In the genomic region with DNA sequence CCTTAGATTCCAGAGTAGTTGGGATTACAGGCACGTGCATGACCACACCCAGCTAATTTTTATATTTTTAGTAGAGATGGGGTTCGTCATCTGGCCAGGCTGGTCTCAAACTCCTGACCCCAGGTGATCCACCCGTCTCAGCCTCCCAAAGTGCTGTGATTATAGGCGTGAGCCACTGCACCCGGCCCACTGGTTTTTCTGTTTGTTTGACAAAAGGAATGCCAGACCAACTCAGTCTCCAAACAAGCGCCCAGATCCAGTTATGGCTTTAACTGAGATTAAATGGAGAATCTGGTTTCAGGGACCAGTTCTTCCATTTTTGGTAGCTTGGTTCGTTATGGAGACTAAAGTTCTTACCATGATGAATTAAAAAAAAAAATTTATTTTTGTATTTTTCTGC, we compare ENCODE assay signal across 29 cellular contexts. TPM values are rescaled to one million over a fixed set of nuclear protein-coding genes. Genes with fewer than 3 reads are reported as not detected.
DNase-seq lines count a peak whose midpoint lies in the region; ATAC-seq and TF ChIP-seq lines count a peak whose summit lies in the region.
"Had no signal": no experiment of that assay in that cellular context is flagged by ENCODE, and none has a peak within 500 bp of the region (broad histone marks: within the 10 kb centered on the region; RNA-seq: fewer than 3 reads in every experiment).

No MANE protein-coding gene starts in this region.

- no peak overlapping the region for H3K9ac ChIP-seq in mammary epithelial cell (ENCODE audit: insufficient read depth, low read length)

- no peak overlapping the region for H2AFZ ChIP-seq in mammary epithelial cell (ENCODE audit: low read depth, low read length)

- CTCF ChIA-PET in activated naive CD4-positive, alpha-beta T cell treated with anti-CD3 and anti-CD28 coated beads for 36 hours (lab: Charles Lee) = interaction anchor here (0.6 to 0.9 kb wide), 2 partner anchors 27 to 288 kb away, joined by 3 read pairs; no protein-coding TSS in a partner anchor
- CTCF ChIA-PET in activated naive CD4-positive, alpha-beta T cell treated with anti-CD3 and anti-CD28 coated beads, Interleukin-2, amount 10 ng/mL, durations not matched to agents 7 days and 5 days (lab: Charles Lee) = interaction anchor here (0.8 kb wide), 1 partner anchor 18 kb away, joined by 3 read pairs; no protein-coding TSS in a partner anchor
- CTCF ChIA-PET in mammary epithelial cell (lab: Charles Lee; ENCODE audit: low non-redundant PET) = no interaction called here

- H3K4me3 ChIP-seq in psoas muscle (no peak overlapping the region), mammary epithelial cell (replicated peaks in 1 of 3; ENCODE audit: insufficient read depth in 1 of 3, low read depth in 2 of 3, low read length in 3 of 3) (no peak overlapping the region)
- H3K4me3 ChIP-seq: esophagus muscularis mucosa, GM12878, mucosa of descending colon, pancreas, testis, vagina had no signal

- TF ChIP-seq CTCF in psoas muscle (IDR thresholded peaks at IDR 0.05) = no peak
- no peak for TF ChIP-seq CTCF in mammary epithelial cell (conservative IDR thresholded peaks at IDR 0.05 in 1 of 2, IDR thresholded peaks at IDR 0.05 in 1 of 2; ENCODE audit: extremely low read depth in 1 of 2, insufficient read depth in 1 of 2, low read depth in 1 of 2, low read length in 2 of 2)

- no peak for ATAC-seq in psoas muscle
- no peak for ATAC-seq in HG03025 (IDR thresholded peaks at IDR 0.05; ENCODE audit: low FRiP score, unreplicated experiment)
- ATAC-seq: activated CD8-positive, alpha-beta T cell treated with anti-CD3 and anti-CD28 coated beads, Interleukin-2, amount 10 ng/mL, durations not matched to agents 7 days and 5 days; foreskin keratinocyte; GM12878; pancreas; PC-3 had no signal

- no TSS peak for BruUV-seq in mammary epithelial cell (replicated peaks; lab: Mats Ljungman, UMichigan)

- H3K36me3 Mint-ChIP-seq in activated naive CD4-positive, alpha-beta T cell treated with anti-CD3 and anti-CD28 coated beads for 36 hours (ENCODE audit: low read depth) = peaks cover 9% of the 10 kb centered on the region
- peaks cover 58% of the 10 kb centered on the region for H3K36me3 Mint-ChIP-seq in activated naive CD4-positive, alpha-beta T cell treated with anti-CD3 and anti-CD28 coated beads, Interleukin-2, amount 10 ng/mL, durations not matched to agents 7 days and 5 days
- H3K36me3 Mint-ChIP-seq in dendritic cell treated with granulocyte-macrophage colony-stimulating factor and Interleukin-4, amounts not matched to agents 40 ng/mL and 50 ng/mL, for 4 days (ENCODE audit: low read depth) = peaks cover 36% of the 10 kb centered on the region

- H3K4me1 ChIP-seq in psoas muscle (peaks cover 32% of the 10 kb centered on the region), mammary epithelial cell (ENCODE audit: insufficient read depth, low read length) (no peaks in the 10 kb centered on the region)
- H3K4me1 ChIP-seq: foreskin keratinocyte, pancreas had no signal

- H3K27me3 Mint-ChIP-seq in activated naive CD4-positive, alpha-beta T cell treated with anti-CD3 and anti-CD28 coated beads for 36 hours (ENCODE audit: low read depth) = no peaks in the 10 kb centered on the region
- H3K27me3 Mint-ChIP-seq in activated naive CD4-positive, alpha-beta T cell treated with anti-CD3 and anti-CD28 coated beads, Interleukin-2, amount 10 ng/mL, durations not matched to agents 7 days and 5 days = no peaks in the 10 kb centered on the region
- no peaks in the 10 kb centered on the region for H3K27me3 Mint-ChIP-seq in dendritic cell treated with granulocyte-macrophage colony-stimulating factor and Interleukin-4, amounts not matched to agents 40 ng/mL and 50 ng/mL, for 4 days
- H3K27me3 Mint-ChIP-seq: CD8-positive, alpha-beta memory T cell had no signal

- H3K4me2 ChIP-seq in mammary epithelial cell (ENCODE audit: insufficient read depth, low read depth, low read length) = no peak overlapping the region

- DNase-seq in activated naive CD4-positive, alpha-beta T cell treated with anti-CD3 and anti-CD28 coated beads for 36 hours = no peak
- DNase-seq in activated naive CD4-positive, alpha-beta T cell treated with anti-CD3 and anti-CD28 coated beads, Interleukin-2, amount 10 ng/mL, durations not matched to agents 7 days and 5 days = no peak
- DNase-seq in ELF-1 (ENCODE audit: low read depth, low spot score) (peak; percentile 52), psoas muscle (no peak), NCI-H345 (lab: John Stamatoyannopoulos, UW) (no peak), mammary epithelial cell (no peak)
- DNase-seq: activated CD8-positive, alpha-beta T cell treated with anti-CD3 and anti-CD28 coated beads, Interleukin-2, amount 10 ng/mL, durations not matched to agents 7 days and 5 days; activated effector memory CD4-positive, alpha-beta T cell treated with Interleukin-2 at 50 U/mL for 16 hours; CD8-positive, alpha-beta memory T cell; central memory CD4-positive, alpha-beta T cell; dermis blood vessel endothelial cell; DMS153; foreskin keratinocyte; H7; KG1; kidney glomerular epithelial cell; MM.1S; mucosa of descending colon; NCI-H2029 treated with DMSO at 0.1 percent for 48 hours; NCI-H526; pancreas; PC-3; stimulated activated naive CD4-positive, alpha-beta T cell; testis had no signal

- H3K27me3 ChIP-seq in psoas muscle (ENCODE audit: insufficient read depth in 3 of 3, low read length in 2 of 3) = no peaks in the 10 kb centered on the region
- H3K27me3 ChIP-seq in mammary epithelial cell (ENCODE audit: insufficient read depth, low read length) = no peaks in the 10 kb centered on the region
- H3K27me3 ChIP-seq: esophagus muscularis mucosa, foreskin keratinocyte, pancreas, testis, vagina had no signal

- peak overlapping the region; percentile 48 for H3K27ac Mint-ChIP-seq in activated naive CD4-positive, alpha-beta T cell treated with anti-CD3 and anti-CD28 coated beads for 36 hours
- H3K27ac Mint-ChIP-seq in activated naive CD4-positive, alpha-beta T cell treated with anti-CD3 and anti-CD28 coated beads, Interleukin-2, amount 10 ng/mL, durations not matched to agents 7 days and 5 days = no peak overlapping the region
- H3K27ac Mint-ChIP-seq in dendritic cell treated with granulocyte-macrophage colony-stimulating factor and Interleukin-4, amounts not matched to agents 40 ng/mL and 50 ng/mL, for 4 days = peak overlapping the region; percentile 39

- WGBS in psoas muscle, 3 donors = 57 to 67% (median 66%) methylated on average over 7 of the region's 7 CpGs
- 92% methylated on average over 7 of the region's 7 CpGs for WGBS in mammary epithelial cell (ENCODE audit: low coverage, missing lambda C conversion rate)

- peaks cover 14% of the 10 kb centered on the region for H3K79me2 ChIP-seq in mammary epithelial cell (ENCODE audit: insufficient read depth, low read length)

- no peaks in the 10 kb centered on the region for H4K20me1 ChIP-seq in mammary epithelial cell (ENCODE audit: insufficient read depth, low read length)

- H3K36me3 ChIP-seq in psoas muscle (ENCODE audit: insufficient read depth in 1 of 2, low read depth in 1 of 2) = no peaks in the 10 kb centered on the region
- H3K36me3 ChIP-seq in mammary epithelial cell (ENCODE audit: insufficient read depth, low read length) = no peaks in the 10 kb centered on the region
- H3K36me3 ChIP-seq: esophagus muscularis mucosa, pancreas, vagina had no signal

- H3K9me3 Mint-ChIP-seq in activated naive CD4-positive, alpha-beta T cell treated with anti-CD3 and anti-CD28 coated beads for 36 hours = no peaks in the 10 kb centered on the region
- no peaks in the 10 kb centered on the region for H3K9me3 Mint-ChIP-seq in activated naive CD4-positive, alpha-beta T cell treated with anti-CD3 and anti-CD28 coated beads, Interleukin-2, amount 10 ng/mL, durations not matched to agents 7 days and 5 days
- H3K9me3 Mint-ChIP-seq in dendritic cell treated with granulocyte-macrophage colony-stimulating factor and Interleukin-4, amounts not matched to agents 40 ng/mL and 50 ng/mL, for 4 days = no peaks in the 10 kb centered on the region
- H3K9me3 Mint-ChIP-seq: CD8-positive, alpha-beta memory T cell had no signal

- dilution Hi-C loops in mammary epithelial cell (cut with HindIII; ENCODE audit: low sequenced_read_pairs) = no loop called here

- H3K4me1 Mint-ChIP-seq in activated naive CD4-positive, alpha-beta T cell treated with anti-CD3 and anti-CD28 coated beads for 36 hours (ENCODE audit: low read depth) = peaks cover 66% of the 10 kb centered on the region
- H3K4me1 Mint-ChIP-seq in activated naive CD4-positive, alpha-beta T cell treated with anti-CD3 and anti-CD28 coated beads, Interleukin-2, amount 10 ng/mL, durations not matched to agents 7 days and 5 days = peaks cover 73% of the 10 kb centered on the region
- peaks cover 57% of the 10 kb centered on the region for H3K4me1 Mint-ChIP-seq in dendritic cell treated with granulocyte-macrophage colony-stimulating factor and Interleukin-4, amounts not matched to agents 40 ng/mL and 50 ng/mL, for 4 days (ENCODE audit: low read depth)

- intact Hi-C loops in activated naive CD4-positive, alpha-beta T cell treated with anti-CD3 and anti-CD28 coated beads for 36 hours (cut with micrococcal nuclease) = loop anchor here (2.0 kb wide), 1 partner anchor 16 kb away; no protein-coding TSS in a partner anchor
- intact Hi-C loops in dendritic cell treated with granulocyte-macrophage colony-stimulating factor and Interleukin-4, amounts not matched to agents 40 ng/mL and 50 ng/mL, for 4 days (cut with micrococcal nuclease) = no loop called here
- intact Hi-C loops in psoas muscle (cut with DNase I) = no loop called here
- intact Hi-C loops in mammary epithelial cell (cut with micrococcal nuclease) = no loop called here

- in situ Hi-C loops in mammary epithelial cell (cut with MboI; ENCODE audit: low sequenced_read_pairs in 2 of 2) = no loop called here

- H3K9me3 ChIP-seq in psoas muscle = no peaks in the 10 kb centered on the region
- H3K9me3 ChIP-seq in mammary epithelial cell (replicated peaks; ENCODE audit: insufficient read depth, low read length) = no peaks in the 10 kb centered on the region
- H3K9me3 ChIP-seq: esophagus muscularis mucosa, mucosa of descending colon, pancreas, testis, vagina had no signal

- H3K27ac ChIP-seq in psoas muscle (peak overlapping the region; percentile 59), mammary epithelial cell (ENCODE audit: insufficient read depth, low read depth, low read length) (no peak overlapping the region)
- H3K27ac ChIP-seq: foreskin keratinocyte, pancreas, testis, vagina had no signal

- H3K4me3 Mint-ChIP-seq in activated naive CD4-positive, alpha-beta T cell treated with anti-CD3 and anti-CD28 coated beads for 36 hours = no peak overlapping the region
- H3K4me3 Mint-ChIP-seq in activated naive CD4-positive, alpha-beta T cell treated with anti-CD3 and anti-CD28 coated beads, Interleukin-2, amount 10 ng/mL, durations not matched to agents 7 days and 5 days = no peak overlapping the region
- H3K4me3 Mint-ChIP-seq in dendritic cell treated with granulocyte-macrophage colony-stimulating factor and Interleukin-4, amounts not matched to agents 40 ng/mL and 50 ng/mL, for 4 days = no peak overlapping the region
- H3K4me3 Mint-ChIP-seq: activated CD8-positive, alpha-beta T cell treated with anti-CD3 and anti-CD28 coated beads, Interleukin-2, amount 10 ng/mL, durations not matched to agents 7 days and 5 days; CD8-positive, alpha-beta memory T cell had no signal

RNA-seq across cellular contexts. Expression of a gene that starts 50.8 kb away (rescaled TPM):
- total RNA-seq in activated naive CD4-positive, alpha-beta T cell treated with anti-CD3 and anti-CD28 coated beads for 36 hours = 10 to 100 TPM; 40.6 to 42.7 TPM
- 10 to 100 TPM; 15.3 to 30.8 (median 17.8) TPM for total RNA-seq in psoas muscle
- 10 to 100 TPM in 1 of 3 donors, 1 to 10 TPM in 2; 6.9 to 13.5 (median 9.3) TPM for polyA plus RNA-seq in psoas muscle
- 10 to 100 TPM; 14.0 to 21.8 TPM for total RNA-seq in mammary epithelial cell
- 11.1 TPM for polyA plus RNA-seq in mammary epithelial cell
- 63.8 TPM for polyA minus RNA-seq in mammary epithelial cell
